Comparison of ENCODE assay signal across 9 cellular contexts in genomic region chr14:30874120-30874998, GRCh38. TPM values are rescaled to one million over a fixed set of nuclear protein-coding genes. Genes with fewer than 3 reads are reported as not detected.
DNase-seq lines count a peak whose midpoint lies in the region; ATAC-seq, FAIRE-seq and TF ChIP-seq lines count a peak whose summit lies in the region.
"Had no signal": no experiment of that assay in that cellular context is flagged by ENCODE, and none has a peak within 500 bp of the region (broad histone marks: within the 10 kb centered on the region; RNA-seq: fewer than 3 reads in every experiment).

TSS of gene COCH (plus strand) at chr14:30874559. CDS start at chr14:30874939, 380 bp downstream.

- H2AFZ ChIP-seq in HepG2 (ENCODE audit: low read length): peak within 1 kb of the TSS; percentile 79

- WGBS in HepG2 (ENCODE audit: low lambda C conversion rate): 9% methylated on average over 70 of the region's 99 CpGs

- no peaks in the 10 kb centered on the region for H3K79me2 ChIP-seq in HepG2 (ENCODE audit: insufficient read depth, low read length)

- intact Hi-C loops in HepG2 (cut with micrococcal nuclease; ENCODE audit: unreplicated experiment): loop anchor here (1.0 to 10.0 kb wide), 3 partner anchors 32 to 320 kb away; partner anchors contain the start of gene G2E3

- H3K9me3 ChIP-seq in HUES6 (ENCODE audit: control insufficient read depth, insufficient read depth, low read depth, low read length): no peaks in the 10 kb centered on the region
- H3K9me3 ChIP-seq in SJSA1 (replicated peaks): no peaks in the 10 kb centered on the region; the same call in 1 of the 2 replicates
- H3K9me3 ChIP-seq in HepG2 (ENCODE audit: low read length): no peaks in the 10 kb centered on the region

- in situ Hi-C loops in HepG2 (cut with HindIII; ENCODE audit: extremely low pct_ligation_motif_present, low pct_unique_long_range_greater_than_20kb): no loop called here

- POLR2A ChIA-PET in HepG2 (lab: Yijun Ruan, JAX): interaction anchor here (0.8 to 1.4 kb wide), 14 partner anchors 10 to 546 kb away, joined by 3 to 8 read pairs (median 4); partner anchors contain the start of genes HEATR5A and STRN3

- FAIRE-seq in HepG2 (lab: Jason Lieb, UNC): no peak

- peak in 1 of 2 experiments; percentile 31; a peak in 1 of 4 replicates for TF ChIP-seq EP300 in HepG2 (IDR thresholded peaks at IDR 0.05; ENCODE audit: low read depth in 2 of 2, low read length in 2 of 2)
- peak; percentile 3; the same call in 1 of the 2 replicates for TF ChIP-seq EP300 in HepG2 (CRISPR knock-in tag; IDR thresholded peaks at IDR 0.05; ENCODE audit: borderline replicate concordance)

- H3K4me3 ChIP-seq in HUES6 (ENCODE audit: low read depth, low read length): peak within 1 kb of the TSS; percentile 77
- peak within 1 kb of the TSS; percentile 38 for H3K4me3 ChIP-seq in SJSA1
- peak within 1 kb of the TSS; percentile 47 to 53 for H3K4me3 ChIP-seq in cardiac fibroblast (replicated peaks in 1 of 2; ENCODE audit: low read depth in 2 of 2, low read length in 2 of 2)
- peak within 1 kb of the TSS; percentile 71 to 89 (median 79) for H3K4me3 ChIP-seq in HepG2 (replicated peaks in 1 of 3; ENCODE audit: insufficient read depth in 1 of 3, low read depth in 2 of 3, low read length in 3 of 3)

- TF ChIP-seq CTCF in GM12872 (IDR thresholded peaks at IDR 0.05; ENCODE audit: insufficient read depth, low read depth, low read length) (peak; percentile 44; the same call in 2 of the 3 replicates), cardiac fibroblast (IDR thresholded peaks at IDR 0.05; ENCODE audit: low read depth, low read length) (no peak), HepG2 (CRISPR knock-in tag; IDR thresholded peaks at IDR 0.05) (peak; percentile 72)

- peak in 1 of 2 experiments; percentile 86; a peak in 2 of 4 replicates for TF ChIP-seq POLR2A in HepG2 (IDR thresholded peaks at IDR 0.05; ENCODE audit: insufficient read depth in 1 of 2, low read depth in 2 of 2, low read length in 2 of 2)

- CTCF ChIA-PET in HepG2 (lab: Yijun Ruan, JAX; ENCODE audit: low intra/inter-chr PET ratio, low total read pairs): interaction anchor here (1.9 kb wide), 1 partner anchor 32 kb away, joined by 12 read pairs; no protein-coding TSS in a partner anchor

- no peaks in the 10 kb centered on the region for H4K20me1 ChIP-seq in HepG2 (ENCODE audit: insufficient read depth, low read length)

- TF ChIP-seq RAD21 in HepG2 (CRISPR knock-in tag; IDR thresholded peaks at IDR 0.05): peak; percentile 95

- H3K9ac ChIP-seq in HUES6 (ENCODE audit: low read length) (peak within 1 kb of the TSS; percentile 32), HepG2 (ENCODE audit: insufficient read depth, low read depth, low read length) (peak within 1 kb of the TSS; percentile 78)

- H3K27ac ChIP-seq in HUES6 (ENCODE audit: low read depth, low read length): no peak within 1 kb of the TSS
- no peak within 1 kb of the TSS for H3K27ac ChIP-seq in SJSA1
- H3K27ac ChIP-seq in HepG2 (ENCODE audit: extremely low read length, insufficient read depth, low read length): no peak within 1 kb of the TSS
- H3K27ac ChIP-seq: epithelial cell of prostate had no signal

- no TSS peak for BruUV-seq in HepG2 (replicated peaks; lab: Mats Ljungman, UMichigan)

- peak within 1 kb of the TSS; percentile 97 for H3K4me2 ChIP-seq in HepG2 (ENCODE audit: low read depth, low read length)

- H3K36me3 ChIP-seq in HUES6 (ENCODE audit: control insufficient read depth, insufficient read depth, low read length) (no peaks in the 10 kb centered on the region), SJSA1 (no peaks in the 10 kb centered on the region), HepG2 (replicated peaks in 1 of 2; ENCODE audit: control insufficient read depth in 1 of 2, insufficient read depth in 2 of 2, low read length in 2 of 2) (peaks cover 0 to 2% of the 10 kb centered on the region in 2 experiments; a peak in 1 of 5 replicates)

- H3K27me3 ChIP-seq in HUES6 (ENCODE audit: control insufficient read depth, insufficient read depth, low read length): peaks cover 46% of the 10 kb centered on the region
- peaks cover 45% of the 10 kb centered on the region for H3K27me3 ChIP-seq in SJSA1 (replicated peaks)
- H3K27me3 ChIP-seq in HepG2 (ENCODE audit: control insufficient read depth in 1 of 2, insufficient read depth in 2 of 2, low read length in 2 of 2): peaks cover 0 to 32% of the 10 kb centered on the region in 2 experiments; a peak in 4 of 5 replicates

- DNase-seq in SJSA1 (ENCODE audit: low read depth in 1 of 2, low spot score in 2 of 2) (peak in 1 of 2 experiments; percentile 19), cardiac fibroblast (ENCODE audit: low read depth in 2 of 2) (no peak), HepG2 (ENCODE audit: low spot score) (peak; percentile 71), mesenteric fat pad (ENCODE audit: low spot score) (no peak)
- DNase-seq in stimulated activated naive CD8-positive, alpha-beta T cell treated with anti-CD3 and anti-CD28 coated beads, Interleukin-15, Interleukin-2, amounts not matched to agents 100 U/mL and 50 U/mL, for 24 hours: peak; percentile 56

- H3K4me1 ChIP-seq in HUES6 (ENCODE audit: control insufficient read depth, insufficient read depth, low read length): peaks cover 31% of the 10 kb centered on the region
- peaks cover 14% of the 10 kb centered on the region for H3K4me1 ChIP-seq in SJSA1 (replicated peaks)
- peaks cover 29% of the 10 kb centered on the region for H3K4me1 ChIP-seq in HepG2 (ENCODE audit: insufficient read depth, low read length)

- ATAC-seq in GM21528 (IDR thresholded peaks at IDR 0.05; ENCODE audit: low FRiP score, unreplicated experiment) (peak; percentile 71), HepG2 (peak; percentile 92)
- peak; percentile 75 for ATAC-seq in stimulated activated naive CD8-positive, alpha-beta T cell treated with anti-CD3 and anti-CD28 coated beads, Interleukin-15, Interleukin-2, amounts not matched to agents 100 U/mL and 50 U/mL, for 24 hours

TF ChIP-seq in HepG2, 621 proteins besides CTCF, POLR2A, EP300 and RAD21 (continues in another document):
- TF ChIP-seq MEIS1 (CRISPR knock-in tag; IDR thresholded peaks at IDR 0.05; ENCODE audit: borderline replicate concordance): no peak; the same call in 1 of the 2 replicates
- TF ChIP-seq CENPT (CRISPR knock-in tag; IDR thresholded peaks at IDR 0.05; ENCODE audit: low read depth): peak; percentile 84; the same call in 1 of the 2 replicates
- 0 out of 2 replicates have a peak, but pooled peaks have one; percentile 41 for TF ChIP-seq MZF1 (CRISPR knock-in tag; IDR thresholded peaks at IDR 0.05; ENCODE audit: borderline replicate concordance)
- peak; percentile 95 for TF ChIP-seq POLR2G (IDR thresholded peaks at IDR 0.05; ENCODE audit: low read depth, low read length)
- TF ChIP-seq DDIT3 (CRISPR knock-in tag; IDR thresholded peaks at IDR 0.05): no peak
- peak; percentile 96 for TF ChIP-seq KDM5B (CRISPR knock-in tag; IDR thresholded peaks at IDR 0.05; ENCODE audit: borderline replicate concordance)
- TF ChIP-seq ZNF451 (CRISPR knock-in tag; IDR thresholded peaks at IDR 0.05): peak; percentile 96
- 0 out of 2 replicates have a peak, but pooled peaks have one; percentile 53 for TF ChIP-seq PRMT3 (CRISPR knock-in tag; IDR thresholded peaks at IDR 0.05; ENCODE audit: borderline replicate concordance, low read depth)
- TF ChIP-seq FOXJ3 (CRISPR knock-in tag; IDR thresholded peaks at IDR 0.05; ENCODE audit: borderline replicate concordance): peak; percentile 71

RNA-seq across cellular contexts. Expression of gene COCH, which starts in this region (rescaled TPM):
- 0.34 and 0.63 TPM in 2 replicates for total RNA-seq in SJSA1 (2014; rRNA removed; shearing (Covaris generic))
- total RNA-seq in HepG2 (2016; rRNA removed; fragmentation: Illumina TruSeq; extraction: Trizol) (46.1 and 79.3 TPM in 2 replicates), mesenteric fat pad (5.8 TPM)
- 42.7 and 44.5 TPM in 2 replicates for total RNA-seq in HepG2 (2016; cell fraction: cytosol; rRNA removed; fragmentation: Illumina TruSeq; extraction: Trizol; ENCODE audit: low read depth)
- total RNA-seq in HepG2 (2016; cell fraction: insoluble cytoplasmic fraction; rRNA removed; fragmentation: Illumina TruSeq; extraction: Trizol): 44.2 and 82.2 TPM in 2 replicates
- total RNA-seq in HepG2 (2016; cell fraction: membrane; rRNA removed; fragmentation: Illumina TruSeq; extraction: Trizol): 35.2 and 37.4 TPM in 2 replicates
- 75.5 and 83.2 TPM in 2 replicates for total RNA-seq in HepG2 (2016; cell fraction: nucleus; rRNA removed; fragmentation: Illumina TruSeq; extraction: Trizol)
- polyA plus RNA-seq in HepG2 (2011; rRNA removed): 67.6 and 78.2 TPM in 2 replicates
- 46.8 and 61.9 TPM in 2 replicates for polyA plus RNA-seq in HepG2 (2011; cell fraction: cytosol; rRNA removed)
- polyA plus RNA-seq in HepG2 (2011; cell fraction: nucleus; rRNA removed): 41.4 and 44.4 TPM in 2 replicates
- polyA plus RNA-seq in HepG2 (2012): 42.1 and 46.5 TPM in 2 replicates
- polyA plus RNA-seq in HepG2 (2016; cell fraction: cytosol; fragmentation: Illumina TruSeq; extraction: Trizol; ENCODE audit: low read depth): 14.6 and 14.7 TPM in 2 replicates
- polyA plus RNA-seq in HepG2 (2016; cell fraction: insoluble cytoplasmic fraction; fragmentation: Illumina TruSeq; extraction: Trizol; ENCODE audit: low read depth): 44.3 and 45.7 TPM in 2 replicates
- polyA plus RNA-seq in HepG2 (2016; cell fraction: membrane; fragmentation: Illumina TruSeq; extraction: Trizol; ENCODE audit: low read depth): 23.3 and 29.1 TPM in 2 replicates
- 110 and 111 TPM in 2 replicates for polyA plus RNA-seq in HepG2 (2016; cell fraction: nucleus; fragmentation: Illumina TruSeq; extraction: Trizol; ENCODE audit: insufficient read depth, low read depth)
- polyA minus RNA-seq in HepG2 (2011; rRNA and poly(A)+ RNA removed; ENCODE audit: low replicate concordance): 0.09 and 34.6 TPM in 2 replicates
- 40.3 and 42.4 TPM in 2 replicates for polyA minus RNA-seq in HepG2 (2011; cell fraction: cytosol; rRNA and poly(A)+ RNA removed)
- 33.0 and 38.3 TPM in 2 replicates for polyA minus RNA-seq in HepG2 (2011; cell fraction: nucleus; rRNA and poly(A)+ RNA removed)

Comparison
In these comparisons a context has a peak if more than half of its experiments do, and no peak if none do; other contexts are left out.
1. DNase-seq: peak in HepG2 (single experiment) and stimulated activated naive CD8-positive, alpha-beta T cell treated with anti-CD3 and anti-CD28 coated beads, Interleukin-15, Interleukin-2, amounts not matched to agents 100 U/mL and 50 U/mL, for 24 hours (single experiment); none in cardiac fibroblast (0 of 2) and mesenteric fat pad (single experiment).
2. Peak in every context shown above with its lines, with median percentiles within 50 percentile points of each other: ATAC-seq and H3K4me3 ChIP-seq.